In the genomic region with DNA sequence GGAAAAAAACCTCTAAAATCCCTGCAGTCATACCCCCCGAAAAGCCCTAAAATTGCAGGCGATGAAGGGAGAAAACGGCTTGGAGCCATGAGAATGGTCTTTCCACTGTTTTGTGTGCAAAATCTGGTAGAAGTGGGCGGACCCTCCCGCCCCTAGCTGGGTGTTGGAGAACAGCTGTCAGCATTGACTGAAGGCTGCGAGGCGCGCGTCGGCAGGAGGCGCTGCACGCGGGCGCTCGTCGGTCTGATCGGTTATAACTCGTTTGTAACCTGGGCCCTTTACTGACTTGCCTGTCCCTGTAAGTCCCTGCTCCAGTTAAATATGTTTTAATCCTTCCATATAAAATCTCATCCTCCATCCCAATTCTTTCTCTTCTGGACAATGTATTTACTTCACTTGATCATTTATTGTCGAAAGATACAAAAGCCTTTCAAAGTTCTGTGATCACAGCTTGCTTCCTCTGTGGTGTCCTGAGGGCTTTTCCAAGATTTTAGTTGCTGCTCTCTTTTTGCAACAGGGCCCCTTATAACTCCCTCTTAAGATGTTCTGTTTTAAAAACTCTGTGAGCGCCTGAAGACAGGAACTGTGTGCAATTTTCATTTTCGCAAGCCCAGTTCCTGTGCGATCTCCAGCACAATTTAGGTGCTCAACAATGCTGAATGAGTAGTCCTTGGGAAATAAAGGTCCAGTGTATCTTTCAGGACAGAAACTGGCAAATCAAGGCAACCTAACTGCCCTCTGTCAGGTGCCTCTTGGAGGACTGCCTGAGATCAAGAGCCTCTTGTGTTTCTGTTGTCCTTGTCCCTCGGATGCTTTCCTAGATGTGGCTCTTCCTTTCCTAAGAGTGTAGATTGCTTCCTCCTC, we compare ENCODE assay signal across 8 cellular contexts. TPM values are rescaled to one million over a fixed set of nuclear protein-coding genes. Genes with fewer than 3 reads are reported as not detected.
A peak's percentile ranks its signal among the peaks of the same experiment; 100 is the strongest.
DNase-seq lines count a peak whose midpoint lies in the region; ATAC-seq and TF ChIP-seq lines count a peak whose summit lies in the region.

No MANE protein-coding gene starts in this region.

- TF ChIP-seq CTCF in hepatocyte (IDR thresholded peaks at IDR 0.05; ENCODE audit: poor library complexity) = peak; percentile 97

- 18% methylated on average over 23 of the region's 23 CpGs for WGBS in hepatocyte (ENCODE audit: low lambda C conversion rate, missing lambda C conversion rate)
- WGBS in aorta, 2 donors = 19 to 20% methylated on average over 23 of the region's 23 CpGs

- peaks cover 38% of the 10 kb centered on the region for H3K79me2 ChIP-seq in hepatocyte

- H3K4me1 ChIP-seq in ES-I3 (ENCODE audit: insufficient read depth, low read length) (peaks cover 13% of the 10 kb centered on the region), hepatocyte (ENCODE audit: insufficient read depth) (peaks cover 14% of the 10 kb centered on the region), aorta (ENCODE audit: control insufficient read depth in 1 of 2, insufficient read depth in 2 of 2, low read length in 2 of 2) (no peaks in the 10 kb centered on the region)

- peak; percentile 44 for ATAC-seq in HG02678 (IDR thresholded peaks at IDR 0.05; ENCODE audit: unreplicated experiment)
- peak; percentile 89 for ATAC-seq in aorta (ENCODE audit: low FRiP score)

- DNase-seq in NCI-H1694 treated with DMSO at 0.1 percent for 48 hours (lab: John Stamatoyannopoulos, UW) (peak; percentile 92), T-helper 2 cell (peak in 4 of 5 experiments; percentile 65 to 94 (median 75)), anterior cingulate cortex (lab: John Stamatoyannopoulos, UW) (peak in 57 of 58 donors; percentile 41 to 85 (median 73)), hepatocyte (ENCODE audit: low spot score) (peak; percentile 93), renal cortical epithelial cell (ENCODE audit: low read depth) (peak; percentile 59), aorta (peak; percentile 90 to 92)

- peak overlapping the region; percentile 74 for H3K27ac ChIP-seq in hepatocyte
- peak overlapping the region in 1 of 2 donors; percentile 54 for H3K27ac ChIP-seq in aorta (ENCODE audit: low read depth in 1 of 2, low read length in 2 of 2)

- H3K4me3 ChIP-seq in hepatocyte = peak overlapping the region; percentile 72
- H3K4me3 ChIP-seq in aorta (ENCODE audit: low read length in 2 of 2) = peak overlapping the region; percentile 64 to 69

- H3K36me3 ChIP-seq in ES-I3 (ENCODE audit: insufficient read depth, low read length) (no peaks in the 10 kb centered on the region), hepatocyte (replicated peaks; ENCODE audit: insufficient read depth, low read depth) (no peaks in the 10 kb centered on the region), aorta (ENCODE audit: control insufficient read depth in 1 of 2, insufficient read depth in 2 of 2, low read length in 1 of 2) (no peaks in the 10 kb centered on the region)

- peak overlapping the region; percentile 89 for H2AFZ ChIP-seq in hepatocyte

- peak overlapping the region; percentile 84 for H3K4me2 ChIP-seq in hepatocyte

- H3K9me2 ChIP-seq in hepatocyte (replicated peaks; ENCODE audit: insufficient read depth) = no peaks in the 10 kb centered on the region

- H4K20me1 ChIP-seq in hepatocyte (ENCODE audit: insufficient read depth, poor library complexity, severe bottlenecking) = peaks cover 32% of the 10 kb centered on the region

- H3K9me3 ChIP-seq in ES-I3 (ENCODE audit: control insufficient read depth, insufficient read depth, low read length) = no peaks in the 10 kb centered on the region
- no peaks in the 10 kb centered on the region for H3K9me3 ChIP-seq in hepatocyte (ENCODE audit: low read depth)
- no peaks in the 10 kb centered on the region for H3K9me3 ChIP-seq in aorta (ENCODE audit: control insufficient read depth, low read length)

- no peaks in the 10 kb centered on the region for H3K27me3 ChIP-seq in hepatocyte
- H3K27me3 ChIP-seq in aorta (ENCODE audit: control insufficient read depth in 1 of 2, insufficient read depth in 2 of 2, low read length in 1 of 2) = no peaks in the 10 kb centered on the region

- intact Hi-C loops in aorta (cut with DNase I) = loop anchor here (5.0 kb wide), 2 partner anchors 64 to 119 kb away; partner anchors contain the start of gene GALM (in 1 of the 2)

- H3K9ac ChIP-seq in ES-I3 (ENCODE audit: low read depth, low read length) = peak overlapping the region; percentile 98

RNA-seq across cellular contexts. Expression of gene HNRNPLL, which starts 0.9 kb away (rescaled TPM):
- total RNA-seq in hepatocyte = 38.7 and 55.7 TPM in 2 replicates
- 37.6 and 55.5 TPM in 2 replicates for polyA plus RNA-seq in hepatocyte
- total RNA-seq in renal cortical epithelial cell = 18.9 and 28.0 TPM in 2 replicates
- 10 to 100 TPM; 60.8 to 65.2 TPM for total RNA-seq in aorta
- 10 to 100 TPM; 15.9 to 19.7 TPM for polyA plus RNA-seq in aorta
